ENCODE assay signal across 13 cellular contexts in the genomic region with DNA sequence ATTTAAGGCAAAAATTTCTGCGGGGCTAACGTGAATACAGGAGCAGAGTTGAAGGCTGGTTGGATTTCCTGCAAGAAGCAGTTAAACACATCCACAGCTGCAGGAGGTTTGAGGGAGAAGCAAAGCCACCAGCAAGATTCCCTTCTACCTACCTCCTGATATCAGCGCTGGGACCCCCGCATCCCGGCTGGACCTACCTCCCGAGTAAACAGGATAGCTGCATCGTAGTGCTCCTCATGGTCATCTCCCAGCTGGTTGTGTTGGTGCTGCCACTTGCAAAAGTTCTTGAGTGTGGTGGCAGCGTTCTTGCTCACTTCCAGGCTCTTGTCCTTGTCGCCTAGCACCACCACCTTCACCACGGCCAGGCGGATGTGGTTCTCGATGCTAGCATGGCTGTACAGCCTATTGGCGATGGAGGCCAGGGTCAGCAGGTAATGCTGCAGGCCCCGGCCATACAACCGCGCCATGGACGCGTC. TPM values are rescaled to one million over a fixed set of nuclear protein-coding genes. Genes with fewer than 3 reads are reported as not detected.
A peak's percentile ranks its signal among the peaks of the same experiment; 100 is the strongest.
DNase-seq lines count a peak whose midpoint lies in the region; ATAC-seq, FAIRE-seq and TF ChIP-seq lines count a peak whose summit lies in the region.
"Had no signal": no experiment of that assay in that cellular context is flagged by ENCODE, and none has a peak within 500 bp of the region (broad histone marks: within the 10 kb centered on the region; RNA-seq: fewer than 3 reads in every experiment).

No MANE protein-coding gene starts in this region.

- H3K36me3 Mint-ChIP-seq in activated CD4-positive, alpha-beta T cell treated with anti-CD3 and anti-CD28 coated beads, Interleukin-2, amount 10 ng/mL, durations not matched to agents 7 days and 5 days (ENCODE audit: low read depth), result no peaks in the 10 kb centered on the region
- H3K36me3 Mint-ChIP-seq in activated T-cell treated with anti-CD3 and anti-CD28 coated beads, Interleukin-2, amount 50 U/mL, for 24 hours (ENCODE audit: low read depth), result no peaks in the 10 kb centered on the region
- H3K36me3 Mint-ChIP-seq: activated naive CD4-positive, alpha-beta T cell treated with anti-CD3 and anti-CD28 coated beads, Interleukin-2, amount 50 U/mL, for 24 hours had no signal

- peaks cover 0 to 43% (median 32%) of the 10 kb centered on the region in 4 experiments; a peak in 6 of 7 replicates for H3K27me3 ChIP-seq in H1 (replicated peaks in 1 of 4; ENCODE audit: control insufficient read depth in 3 of 4, extremely low read depth in 1 of 4, insufficient read depth in 3 of 4, low read length in 3 of 4)
- H3K27me3 ChIP-seq in mucosa of rectum (ENCODE audit: control insufficient read depth in 2 of 2, insufficient read depth in 2 of 2, low read length in 2 of 2), result peaks cover 5 to 13% of the 10 kb centered on the region in 2 donors
- H3K27me3 ChIP-seq in subcutaneous abdominal adipose tissue (ENCODE audit: control insufficient read depth in 5 of 5, insufficient read depth in 4 of 5, low read length in 5 of 5), result peaks cover 0 to 4% (median 0%) of the 10 kb centered on the region in 5 donors

- H2BK15ac ChIP-seq in H1 (ENCODE audit: low read length), result peak overlapping the region; percentile 81; the same call in 1 of the 2 replicates

- H3K9ac ChIP-seq in H1 (replicated peaks in 1 of 4; ENCODE audit: extremely low read depth in 1 of 4, low read depth in 3 of 4, low read length in 3 of 4) (no peak overlapping the region), mucosa of rectum (ENCODE audit: low read depth in 1 of 2, low read length in 2 of 2) (peak overlapping the region in 1 of 2 donors; percentile 55), subcutaneous abdominal adipose tissue (ENCODE audit: low read length in 5 of 5) (peak overlapping the region in 4 of 5 donors; percentile 21 to 85 (median 64))

- peak overlapping the region; percentile 86 for H2BK12ac ChIP-seq in H1 (ENCODE audit: low read depth, low read length)

- H3K4me1 Mint-ChIP-seq in activated CD4-positive, alpha-beta T cell treated with anti-CD3 and anti-CD28 coated beads, Interleukin-2, amount 10 ng/mL, durations not matched to agents 7 days and 5 days, result no peaks in the 10 kb centered on the region
- H3K4me1 Mint-ChIP-seq in activated T-cell treated with anti-CD3 and anti-CD28 coated beads, Interleukin-2, amount 50 U/mL, for 24 hours (ENCODE audit: low read depth), result peaks cover 4% of the 10 kb centered on the region
- H3K4me1 Mint-ChIP-seq: activated B cell treated with CpG ODN at 0.5 μM for 24 hours; activated naive CD4-positive, alpha-beta T cell treated with anti-CD3 and anti-CD28 coated beads, Interleukin-2, amount 50 U/mL, for 24 hours had no signal

- H3K4me3 ChIP-seq in H1 (ENCODE audit: extremely low read depth in 1 of 4, insufficient read depth in 2 of 4, low read depth in 3 of 4, low read length in 4 of 4), result peak overlapping the region in 1 of 4 experiments; percentile 75; a peak in 2 of 8 replicates
- H3K4me3 ChIP-seq in mucosa of rectum (ENCODE audit: low read length in 2 of 2), result peak overlapping the region; percentile 49 to 60
- peak overlapping the region; percentile 86 to 96 (median 94) for H3K4me3 ChIP-seq in subcutaneous abdominal adipose tissue (ENCODE audit: low read depth in 1 of 5, low read length in 5 of 5)

- H2AFZ ChIP-seq in H1 (ENCODE audit: low read length), result peak overlapping the region; percentile 96

- no peaks in the 10 kb centered on the region for H4K20me1 ChIP-seq in H1 (replicated peaks in 1 of 2; ENCODE audit: control insufficient read depth in 1 of 2, insufficient read depth in 2 of 2, low read length in 2 of 2)

- TF ChIP-seq EP300 in H1 (IDR thresholded peaks at IDR 0.05; ENCODE audit: borderline replicate concordance in 1 of 2, low read depth in 2 of 2, low read length in 2 of 2), result no peak

- peaks cover 4 to 9% (median 9%) of the 10 kb centered on the region in 4 experiments; a peak in 6 of 7 replicates for H3K4me1 ChIP-seq in H1 (replicated peaks in 1 of 4; ENCODE audit: control insufficient read depth in 3 of 4, insufficient read depth in 4 of 4, low read length in 3 of 4)
- H3K4me1 ChIP-seq in mucosa of rectum (ENCODE audit: control insufficient read depth in 2 of 2, insufficient read depth in 2 of 2, low read length in 2 of 2), result no peaks in the 10 kb centered on the region
- H3K4me1 ChIP-seq in subcutaneous abdominal adipose tissue (ENCODE audit: control insufficient read depth in 5 of 5, insufficient read depth in 5 of 5, low read length in 5 of 5), result peaks cover 8 to 81% (median 65%) of the 10 kb centered on the region in 5 donors

- no peak overlapping the region for H4K5ac ChIP-seq in H1 (ENCODE audit: insufficient read length, low read depth, low read length)

- H2BK120ac ChIP-seq in H1 (replicated peaks; ENCODE audit: low read depth, low read length), result no peak overlapping the region

- no peak overlapping the region for H2AK5ac ChIP-seq in H1 (ENCODE audit: low read depth, low read length)

- H3K4me3 Mint-ChIP-seq in activated CD4-positive, alpha-beta T cell treated with anti-CD3 and anti-CD28 coated beads, Interleukin-2, amount 10 ng/mL, durations not matched to agents 7 days and 5 days, result no peak overlapping the region
- no peak overlapping the region for H3K4me3 Mint-ChIP-seq in activated T-cell treated with anti-CD3 and anti-CD28 coated beads, Interleukin-2, amount 50 U/mL, for 24 hours
- H3K4me3 Mint-ChIP-seq: activated B cell treated with CpG ODN at 0.5 μM for 24 hours; activated naive CD4-positive, alpha-beta T cell treated with anti-CD3 and anti-CD28 coated beads, Interleukin-2, amount 50 U/mL, for 24 hours had no signal

- H2BK5ac ChIP-seq in H1 (ENCODE audit: low read depth, low read length), result 0 out of 2 replicates have a peak overlapping the region, but pooled peaks have one; percentile 35

- H3K9me3 Mint-ChIP-seq in activated CD4-positive, alpha-beta T cell treated with anti-CD3 and anti-CD28 coated beads, Interleukin-2, amount 10 ng/mL, durations not matched to agents 7 days and 5 days, result no peaks in the 10 kb centered on the region
- H3K9me3 Mint-ChIP-seq in activated T-cell treated with anti-CD3 and anti-CD28 coated beads, Interleukin-2, amount 50 U/mL, for 24 hours, result no peaks in the 10 kb centered on the region
- H3K9me3 Mint-ChIP-seq: activated B cell treated with CpG ODN at 0.5 μM for 24 hours; activated naive CD4-positive, alpha-beta T cell treated with anti-CD3 and anti-CD28 coated beads, Interleukin-2, amount 50 U/mL, for 24 hours had no signal

- no peaks in the 10 kb centered on the region for H3K9me3 ChIP-seq in H1 (ENCODE audit: insufficient read depth in 2 of 2, low read depth in 1 of 2, low read length in 1 of 2)
- H3K9me3 ChIP-seq in mucosa of rectum (ENCODE audit: control insufficient read depth in 2 of 2, low read length in 2 of 2), result no peaks in the 10 kb centered on the region
- no peaks in the 10 kb centered on the region for H3K9me3 ChIP-seq in subcutaneous abdominal adipose tissue (ENCODE audit: control insufficient read depth in 5 of 5, low read length in 5 of 5)

- FAIRE-seq in HTR-8/SVneo (lab: Jason Lieb, UNC) (peak; percentile 83), H1 (lab: Jason Lieb, UNC) (no peak)
- FAIRE-seq: H54 had no signal

- CTCF ChIA-PET in H1 (lab: Charles Lee; ENCODE audit: partially characterized antibody), result interaction anchor here (0.6 to 1.4 kb wide), 9 partner anchors 16 to 443 kb away, joined by 3 to 15 read pairs (median 3); no protein-coding TSS in a partner anchor
- CTCF ChIA-PET in activated CD4-positive, alpha-beta T cell treated with anti-CD3 and anti-CD28 coated beads, Interleukin-2, amount 10 ng/mL, durations not matched to agents 7 days and 5 days (lab: Charles Lee), result no interaction called here

- H3K27me3 Mint-ChIP-seq in activated CD4-positive, alpha-beta T cell treated with anti-CD3 and anti-CD28 coated beads, Interleukin-2, amount 10 ng/mL, durations not matched to agents 7 days and 5 days, result peaks cover 50% of the 10 kb centered on the region
- peaks cover 69% of the 10 kb centered on the region for H3K27me3 Mint-ChIP-seq in activated T-cell treated with anti-CD3 and anti-CD28 coated beads, Interleukin-2, amount 50 U/mL, for 24 hours

- no peak overlapping the region for H3K27ac Mint-ChIP-seq in activated CD4-positive, alpha-beta T cell treated with anti-CD3 and anti-CD28 coated beads, Interleukin-2, amount 10 ng/mL, durations not matched to agents 7 days and 5 days
- no peak overlapping the region for H3K27ac Mint-ChIP-seq in activated T-cell treated with anti-CD3 and anti-CD28 coated beads, Interleukin-2, amount 50 U/mL, for 24 hours
- H3K27ac Mint-ChIP-seq: activated B cell treated with CpG ODN at 0.5 μM for 24 hours; activated naive CD4-positive, alpha-beta T cell treated with anti-CD3 and anti-CD28 coated beads, Interleukin-2, amount 50 U/mL, for 24 hours had no signal

- H4K91ac ChIP-seq in H1 (replicated peaks; ENCODE audit: insufficient read length, low read length), result no peak overlapping the region

- WGBS in H1 (ENCODE audit: extremely low coverage in 1 of 2, insufficient coverage in 1 of 2, insufficient read length in 1 of 2, insufficient replicate concordance in 2 of 2, low coverage in 1 of 2, low lambda C conversion rate in 2 of 2, missing lambda C conversion rate in 1 of 2), 2 experiments, result 69% methylated on average over 18 of the region's 18 CpGs; no CpG with 5 or more reads in 1 of the 2 experiments

- no peak for TF ChIP-seq POLR2A in H1 (IDR thresholded peaks at IDR 0.05; ENCODE audit: control extremely low read depth in 1 of 2, low read depth in 2 of 2, low read length in 2 of 2)

- POLR2A ChIA-PET in H1 (lab: Charles Lee; ENCODE audit: partially characterized antibody), result interaction anchor here (0.7 to 1.0 kb wide), 4 partner anchors 54 to 121 kb away, joined by 3 to 6 read pairs (median 3); no protein-coding TSS in a partner anchor
- POLR2A ChIA-PET in activated CD4-positive, alpha-beta T cell treated with anti-CD3 and anti-CD28 coated beads, Interleukin-2, amount 10 ng/mL, durations not matched to agents 7 days and 5 days (lab: Charles Lee), result no interaction called here

- no peak overlapping the region for H3K23ac ChIP-seq in H1 (ENCODE audit: insufficient read length)

- no peak overlapping the region for H3K4ac ChIP-seq in H1 (replicated peaks; ENCODE audit: insufficient read length, low read depth, low read length)

- peaks cover 23% of the 10 kb centered on the region; the same call in 1 of the 2 replicates for H3K23me2 ChIP-seq in H1 (ENCODE audit: low read depth, low read length)

- H3K14ac ChIP-seq in H1 (ENCODE audit: insufficient read length), result no peak overlapping the region

- no peak overlapping the region for H3K18ac ChIP-seq in H1 (ENCODE audit: extremely low read depth, low read length)

- ATAC-seq in HG02840 (IDR thresholded peaks at IDR 0.05; ENCODE audit: low FRiP score, unreplicated experiment), result no peak

- H3K79me1 ChIP-seq in H1 (ENCODE audit: low read depth, low read length), result no peaks in the 10 kb centered on the region

- H3K56ac ChIP-seq in H1 (replicated peaks; ENCODE audit: insufficient read length, low read depth, low read length), result peak overlapping the region; percentile 33

- TF ChIP-seq CTCF in H1 (IDR thresholded peaks at IDR 0.05; ENCODE audit: control extremely low read depth in 1 of 3, insufficient read depth in 1 of 3, low read depth in 1 of 3, low read length in 3 of 3), result no peak

- no peaks in the 10 kb centered on the region for H3K79me2 ChIP-seq in H1 (ENCODE audit: control insufficient read depth in 1 of 2, insufficient read depth in 2 of 2, low read length in 2 of 2)

- H3K27ac ChIP-seq in H1 (ENCODE audit: low read depth, low read length), result no peak overlapping the region
- H3K27ac ChIP-seq in mucosa of rectum (ENCODE audit: low read depth in 2 of 2, low read length in 2 of 2), result peak overlapping the region; percentile 40 to 48
- peak overlapping the region; percentile 87 for H3K27ac ChIP-seq in subcutaneous abdominal adipose tissue (ENCODE audit: low read depth, low read length)
- H3K27ac ChIP-seq: epithelial cell of prostate had no signal

- no peak for DNase-seq in HTR-8/SVneo (ENCODE audit: insufficient read length, low spot score)
- DNase-seq in H1 (ENCODE audit: low read depth in 1 of 2, low spot score in 2 of 2), result no peak
- DNase-seq in MV-4-11 (lab: John Stamatoyannopoulos, UW), result no peak
- DNase-seq in activated CD4-positive, alpha-beta T cell treated with anti-CD3 and anti-CD28 coated beads, Interleukin-2, amount 10 ng/mL, durations not matched to agents 7 days and 5 days, result no peak
- no peak for DNase-seq in activated T-cell treated with anti-CD3 and anti-CD28 coated beads, Interleukin-2, amount 50 U/mL, for 24 hours
- DNase-seq: activated B cell treated with CpG ODN at 0.5 μM for 24 hours, NCI-H187 treated with DMSO at 0.1 percent for 48 hours had no signal

- peak overlapping the region; percentile 80; the same call in 1 of the 2 replicates for H2BK20ac ChIP-seq in H1 (ENCODE audit: low read length)

- H4K8ac ChIP-seq in H1 (ENCODE audit: extremely low read depth, insufficient read depth, low read length), result no peak overlapping the region

- TF ChIP-seq RAD21 in H1 (IDR thresholded peaks at IDR 0.05 in 1 of 2, conservative IDR thresholded peaks at IDR 0.05 in 1 of 2; ENCODE audit: low read depth in 2 of 2, low read length in 2 of 2), result no peak

- peak overlapping the region; percentile 95 to 97 for H3K4me2 ChIP-seq in H1 (ENCODE audit: insufficient read depth in 1 of 2, low read depth in 2 of 2, low read length in 2 of 2)

- H3K36me3 ChIP-seq in H1 (ENCODE audit: control insufficient read depth in 2 of 4, insufficient read depth in 4 of 4, low read length in 3 of 4) (no peaks in the 10 kb centered on the region), mucosa of rectum (ENCODE audit: control insufficient read depth in 2 of 2, insufficient read depth in 2 of 2, low read length in 2 of 2) (no peaks in the 10 kb centered on the region), subcutaneous abdominal adipose tissue (ENCODE audit: control insufficient read depth in 5 of 5, insufficient read depth in 5 of 5, low read length in 5 of 5) (peaks cover 0 to 2% (median 0%) of the 10 kb centered on the region in 5 donors)

RNA-seq across cellular contexts. Expression of a gene that starts 1.8 kb away (rescaled TPM):
- 0.82 and 1.1 TPM in 2 replicates for total RNA-seq in H1 (2021; fragmentation: NEBNext Ultra II Directional; extraction: Animal tissue kit (Norgen Biotek cat#: 25700))
- polyA plus RNA-seq in H1 (2011; rRNA removed), result 0.14 and 0.20 TPM in 2 replicates
- 0.23 TPM for polyA plus RNA-seq in H1 (2011; cell fraction: cytosol; rRNA removed)
- 0.30 TPM for polyA plus RNA-seq in H1 (2011; cell fraction: nucleus; rRNA removed)
- polyA plus RNA-seq in H1 (2012, experiment 1 of 2), result 0.14 to 0.31 TPM (median 0.20 TPM) in 4 replicates
- 0.05 TPM for polyA plus RNA-seq in H1 (2012, experiment 2 of 2)
- polyA plus RNA-seq in H1 (2013, experiment 1 of 2), result 0.73 TPM
- 0.88 TPM for polyA plus RNA-seq in H1 (2013, experiment 2 of 2)
- polyA minus RNA-seq in H1 (2011; rRNA and poly(A)+ RNA removed), result 0.38 and 0.76 TPM in 2 replicates
- 0.44 TPM for polyA minus RNA-seq in H1 (2011; cell fraction: cytosol; rRNA and poly(A)+ RNA removed)
- polyA minus RNA-seq in H1 (2011; cell fraction: nucleus; rRNA and poly(A)+ RNA removed), result 1.2 TPM
- not detected for total RNA-seq in activated CD4-positive, alpha-beta T cell treated with anti-CD3 and anti-CD28 coated beads, Interleukin-2, amount 10 ng/mL, durations not matched to agents 7 days and 5 days
- total RNA-seq: activated B cell treated with CpG ODN at 0.5 μM for 24 hours had no signal

Comparison
In these comparisons a context has a peak if more than half of its experiments do, and no peak if none do; other contexts are left out.
1. H3K9ac ChIP-seq: peak in subcutaneous abdominal adipose tissue (4 of 5); none in H1 (0 of 4).